Comparison of ENCODE assay signal across 21 cellular contexts in the genomic region with DNA sequence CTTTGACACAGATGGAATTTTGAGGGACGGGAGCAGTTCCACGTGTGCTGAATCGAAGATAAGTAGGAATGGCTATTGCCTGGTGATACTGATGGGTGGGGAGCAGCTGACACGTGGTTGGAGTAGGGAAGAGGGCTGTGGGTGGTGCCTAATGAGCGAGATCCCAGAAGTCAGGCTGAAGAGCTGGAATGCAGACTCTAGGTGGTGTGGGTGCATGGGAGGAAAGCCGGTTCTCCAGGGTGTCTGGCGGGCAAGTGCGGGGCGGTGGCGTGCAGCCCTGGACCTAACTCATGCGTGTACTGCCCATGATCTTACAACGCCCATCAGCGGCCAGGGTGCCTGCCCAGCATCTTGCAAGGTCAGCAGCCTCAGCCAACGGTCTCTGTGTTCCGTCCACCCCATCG.
A peak's percentile ranks its signal among the peaks of the same experiment; 100 is the strongest.
DNase-seq lines count a peak whose midpoint lies in the region; ATAC-seq and TF ChIP-seq lines count a peak whose summit lies in the region.
"Had no signal": no experiment of that assay in that cellular context is flagged by ENCODE, and none has a peak within 500 bp of the region (broad histone marks: within the 10 kb centered on the region; RNA-seq: fewer than 3 reads in every experiment).

No MANE protein-coding gene starts in this region.

- DNase-seq in SJCRH30 (peak; percentile 33 to 57), head of caudate nucleus (peak in 34 of 42 donors; percentile 20 to 86 (median 57)), neuronal stem cell (ENCODE audit: low spot score) (no peak), OCI-LY7 (ENCODE audit: low spot score) (no peak), occipital lobe (lab: John Stamatoyannopoulos, UW) (no peak)
- DNase-seq: AML-193; C1 segment of cervical spinal cord; CD4-positive, alpha-beta memory T cell; COR-L47; DMS53; MM.1S; NCI-H2029 treated with DMSO at 0.1 percent for 48 hours; NCI-H2227 treated with DMSO at 0.1 percent for 48 hours; NCI-H526 treated with DMSO at 0.1 percent for 48 hours; RPMI8226; SHP77 had no signal

- no peak for TF ChIP-seq CTCF in HEK293 (tag by site-specific recombination; IDR thresholded peaks at IDR 0.05)
- no peak for TF ChIP-seq CTCF in OCI-LY7 (conservative IDR thresholded peaks at IDR 0.05; ENCODE audit: low read length)

- no peaks in the 10 kb centered on the region for H3K9me3 ChIP-seq in HEK293 (ENCODE audit: control insufficient read depth, insufficient read depth, low read depth, low read length)
- H3K9me3 ChIP-seq in SJCRH30 (replicated peaks): no peaks in the 10 kb centered on the region
- H3K9me3 ChIP-seq in neuronal stem cell (replicated peaks in 1 of 2; ENCODE audit: control insufficient read depth in 2 of 2, insufficient read depth in 1 of 2, low read depth in 1 of 2, low read length in 2 of 2): peaks cover 0 to 10% of the 10 kb centered on the region in 2 donors
- no peaks in the 10 kb centered on the region for H3K9me3 ChIP-seq in OCI-LY7 (ENCODE audit: low read length)
- H3K9me3 ChIP-seq: A549 had no signal

- intact Hi-C loops in head of caudate nucleus (cut with DNase I): no loop called here
- intact Hi-C loops in OCI-LY7 (cut with micrococcal nuclease; ENCODE audit: unreplicated experiment): no loop called here

- H3K4me3 ChIP-seq in HEK293 (ENCODE audit: low read depth, low read length) (no peak overlapping the region), SJCRH30 (no peak overlapping the region), neuronal stem cell (ENCODE audit: low read length in 2 of 2) (no peak overlapping the region), OCI-LY7 (ENCODE audit: low read depth, low read length, poor library complexity, severe bottlenecking) (no peak overlapping the region)
- H3K4me3 ChIP-seq: A549 had no signal

- no peaks in the 10 kb centered on the region for H4K20me1 ChIP-seq in OCI-LY7 (ENCODE audit: insufficient read depth, low read length)

- H2BK120ac ChIP-seq in neuronal stem cell (ENCODE audit: low read depth, low read length): no peak overlapping the region

- no peak overlapping the region for H3K27ac ChIP-seq in HEK293 (ENCODE audit: extremely low read depth, low read depth, low read length)
- H3K27ac ChIP-seq in SJCRH30: no peak overlapping the region
- H3K27ac ChIP-seq in neuronal stem cell (replicated peaks; ENCODE audit: low read length): no peak overlapping the region
- H3K27ac ChIP-seq in OCI-LY7 (ENCODE audit: low read depth, low read length, poor library complexity, severe bottlenecking): no peak overlapping the region
- H3K27ac ChIP-seq: A549, KMS-11 had no signal

- H2BK12ac ChIP-seq in neuronal stem cell (ENCODE audit: low read length): no peak overlapping the region

- BruUV-seq in OCI-LY7 (replicated peaks; lab: Mats Ljungman, UMichigan): no TSS peak

- no peaks in the 10 kb centered on the region for H3K79me2 ChIP-seq in OCI-LY7 (ENCODE audit: insufficient read depth, low read depth, low read length)

- H3K27me3 ChIP-seq in SJCRH30 (no peaks in the 10 kb centered on the region), neuronal stem cell (ENCODE audit: control insufficient read depth in 3 of 3, insufficient read depth in 3 of 3, low read depth in 1 of 3, low read length in 3 of 3) (no peaks in the 10 kb centered on the region)

- H3K4me1 ChIP-seq in HEK293 (ENCODE audit: control insufficient read depth, insufficient read depth, low read length) (no peaks in the 10 kb centered on the region), SJCRH30 (no peaks in the 10 kb centered on the region; the same call in 1 of the 2 replicates), neuronal stem cell (ENCODE audit: control insufficient read depth in 2 of 2, insufficient read depth in 1 of 2, low read depth in 1 of 2, low read length in 2 of 2) (peaks cover 2 to 8% of the 10 kb centered on the region in 2 donors), OCI-LY7 (ENCODE audit: insufficient read depth, low read length, poor library complexity, severe bottlenecking) (no peaks in the 10 kb centered on the region)
- H3K4me1 ChIP-seq: A549 had no signal

- peaks cover 0 to 6% of the 10 kb centered on the region in 2 experiments; a peak in 2 of 3 replicates for H3K36me3 ChIP-seq in HEK293 (ENCODE audit: control insufficient read depth in 2 of 2, insufficient read depth in 1 of 2, low read length in 2 of 2)
- H3K36me3 ChIP-seq in SJCRH30: no peaks in the 10 kb centered on the region
- peaks cover 6 to 87% of the 10 kb centered on the region in 2 donors for H3K36me3 ChIP-seq in neuronal stem cell (replicated peaks in 1 of 2; ENCODE audit: control insufficient read depth in 2 of 2, insufficient read depth in 2 of 2, low read length in 2 of 2)
- no peaks in the 10 kb centered on the region for H3K36me3 ChIP-seq in OCI-LY7 (ENCODE audit: insufficient read depth, low read length)

- H3K23ac ChIP-seq in neuronal stem cell (ENCODE audit: low read depth, low read length, poor library complexity): peak overlapping the region; percentile 68

- H2AFZ ChIP-seq in neuronal stem cell (ENCODE audit: low read length) (no peak overlapping the region), OCI-LY7 (ENCODE audit: low read length) (no peak overlapping the region)

- no peak overlapping the region for H4K8ac ChIP-seq in neuronal stem cell (ENCODE audit: low read depth, low read length)

- peak overlapping the region; percentile 12 for H3K18ac ChIP-seq in neuronal stem cell (ENCODE audit: low read length)

- CTCF ChIA-PET in HEK293 (lab: Yijun Ruan, JAX) (interaction anchor here (0.7 to 3.1 kb wide), 2 partner anchors 11 to 248 kb away, joined by 4 to 18 read pairs; no protein-coding TSS in a partner anchor), OCI-LY7 (lab: Charles Lee; ENCODE audit: unreplicated experiment) (interaction anchor here (0.6 kb wide), 1 partner anchor 19 kb away, joined by 3 read pairs; no protein-coding TSS in a partner anchor)

- no peaks in the 10 kb centered on the region for H3K9me2 ChIP-seq in OCI-LY7 (ENCODE audit: insufficient read depth, low read length)

- H3K4me2 ChIP-seq in neuronal stem cell (ENCODE audit: insufficient read depth, low read length, poor library complexity, severe bottlenecking) (no peak overlapping the region), OCI-LY7 (ENCODE audit: low read length) (no peak overlapping the region)
- H3K4me2 ChIP-seq: A549, KMS-11 had no signal

- H3K4ac ChIP-seq in neuronal stem cell (ENCODE audit: low read length): no peak overlapping the region

- no peak overlapping the region for H2AK5ac ChIP-seq in neuronal stem cell (ENCODE audit: low read depth, low read length)

- no peak overlapping the region for H2BK15ac ChIP-seq in neuronal stem cell (ENCODE audit: low read length)

- POLR2A ChIA-PET in HEK293 (lab: Yijun Ruan, JAX) (no interaction called here), OCI-LY7 (lab: Charles Lee) (interaction anchor here (0.7 kb wide), 1 partner anchor 61 kb away, joined by 3 read pairs; no protein-coding TSS in a partner anchor)

- H2BK5ac ChIP-seq in neuronal stem cell (ENCODE audit: low read length): no peak overlapping the region

- no peak for ATAC-seq in HG03521 (IDR thresholded peaks at IDR 0.05; ENCODE audit: unreplicated experiment)
- ATAC-seq in HG03342 (IDR thresholded peaks at IDR 0.05; ENCODE audit: unreplicated experiment): no peak
- ATAC-seq: A549 had no signal

- no CpG with 5 or more reads among the region's 16 CpGs for WGBS in neuronal stem cell (ENCODE audit: extremely low coverage in 2 of 2, insufficient read length in 2 of 2, insufficient replicate concordance in 1 of 2), 2 donors

- no peak overlapping the region for H4K91ac ChIP-seq in neuronal stem cell (ENCODE audit: low read depth, low read length, poor library complexity)

- H3K79me1 ChIP-seq in neuronal stem cell (ENCODE audit: low read depth, low read length): no peaks in the 10 kb centered on the region

- no peak overlapping the region for H3K14ac ChIP-seq in neuronal stem cell (ENCODE audit: low read length)

- H3K9ac ChIP-seq in neuronal stem cell (ENCODE audit: low read depth, low read length, poor library complexity): no peak overlapping the region
- H3K9ac ChIP-seq: KMS-11 had no signal

TF ChIP-seq in HEK293, 187 proteins besides CTCF, POLR2A, EP300 and RAD21:
- TF ChIP-seq, protein P1, sequence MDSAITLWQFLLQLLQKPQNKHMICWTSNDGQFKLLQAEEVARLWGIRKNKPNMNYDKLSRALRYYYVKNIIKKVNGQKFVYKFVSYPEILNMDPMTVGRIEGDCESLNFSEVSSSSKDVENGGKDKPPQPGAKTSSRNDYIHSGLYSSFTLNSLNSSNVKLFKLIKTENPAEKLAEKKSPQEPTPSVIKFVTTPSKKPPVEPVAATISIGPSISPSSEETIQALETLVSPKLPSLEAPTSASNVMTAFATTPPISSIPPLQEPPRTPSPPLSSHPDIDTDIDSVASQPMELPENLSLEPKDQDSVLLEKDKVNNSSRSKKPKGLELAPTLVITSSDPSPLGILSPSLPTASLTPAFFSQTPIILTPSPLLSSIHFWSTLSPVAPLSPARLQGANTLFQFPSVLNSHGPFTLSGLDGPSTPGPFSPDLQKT (IDR thresholded peaks at IDR 0.05; ENCODE audit: borderline replicate concordance, low read depth, low read length): no peak
- TF ChIP-seq EGR2 (tag by site-specific recombination; IDR thresholded peaks at IDR 0.05; ENCODE audit: low read depth): peak; percentile 30; the same call in 1 of the 2 replicates

Comparison
In these comparisons a context has a peak if more than half of its experiments do, and no peak if none do; other contexts are left out.
1. DNase-seq: peak in SJCRH30 (2 of 2) and head of caudate nucleus (34 of 42); none in neuronal stem cell (single experiment), OCI-LY7 (single experiment) and occipital lobe (single experiment).